16 cellular contexts compared by ENCODE assay signal in genomic region chr2:240213476-240214391, GRCh38.
DNase-seq lines count a peak whose midpoint lies in the region; ATAC-seq and TF ChIP-seq lines count a peak whose summit lies in the region.
"Had no signal": no experiment of that assay in that cellular context is flagged by ENCODE, and none has a peak within 500 bp of the region (broad histone marks: within the 10 kb centered on the region; RNA-seq: fewer than 3 reads in every experiment).

No MANE protein-coding gene starts in this region.

- H3F3A ChIP-seq in SK-N-SH (replicated peaks; ENCODE audit: insufficient read depth) = no peaks in the 10 kb centered on the region

- no peak overlapping the region for H3K4me3 ChIP-seq in SK-N-SH (ENCODE audit: low read depth in 2 of 2, low read length in 1 of 2)
- H3K4me3 ChIP-seq: lung, thoracic aorta had no signal

- no peaks in the 10 kb centered on the region for H3K9me2 ChIP-seq in SK-N-SH

- CTCF ChIA-PET in SK-N-SH (lab: Yijun Ruan, JAX) = interaction anchor here (0.8 to 2.8 kb wide), 11 partner anchors 9 to 225 kb away, joined by 3 to 9 read pairs (median 4); no protein-coding TSS in a partner anchor

- ATAC-seq in SK-N-SH treated with all-trans-retinoic acid at 6 μM for 48 hours = no peak; the same call in 2 of the 3 replicates
- ATAC-seq in HG02759 (IDR thresholded peaks at IDR 0.05; ENCODE audit: unreplicated experiment) = no peak
- no peak for ATAC-seq in stimulated activated naive CD8-positive, alpha-beta T cell treated with anti-CD3 and anti-CD28 coated beads, Interleukin-15, Interleukin-2, amounts not matched to agents 100 U/mL and 50 U/mL, for 24 hours

- no peaks in the 10 kb centered on the region for H3K27me3 ChIP-seq in SK-N-SH (ENCODE audit: insufficient read depth)

- H3K27ac ChIP-seq in SK-N-SH (ENCODE audit: low read depth in 2 of 2, low read length in 1 of 2) (no peak overlapping the region; a peak in 1 of 4 replicates), substantia nigra (ENCODE audit: low read depth, low read length, poor library complexity, severe bottlenecking) (peak overlapping the region; percentile 51)
- H3K27ac ChIP-seq: 22Rv1, thoracic aorta had no signal

- no peak for TF ChIP-seq CTCF in SK-N-SH (IDR thresholded peaks at IDR 0.05)

- H4K20me1 ChIP-seq in SK-N-SH (ENCODE audit: insufficient read depth) = no peaks in the 10 kb centered on the region

- POLR2A ChIA-PET in SK-N-SH (lab: Yijun Ruan, JAX) = interaction anchor here (0.9 kb wide), 1 partner anchor 11 kb away, joined by 3 read pairs; no protein-coding TSS in a partner anchor

- no peak overlapping the region for H3K4me2 ChIP-seq in SK-N-SH

- TF ChIP-seq EP300 in SK-N-SH (IDR thresholded peaks at IDR 0.05; ENCODE audit: borderline replicate concordance in 1 of 2, low read depth in 1 of 2, low read length in 1 of 2) = no peak

- no peaks in the 10 kb centered on the region for H3K36me3 ChIP-seq in SK-N-SH (replicated peaks in 1 of 2; ENCODE audit: control insufficient read depth in 1 of 2, insufficient read depth in 2 of 2, low read length in 1 of 2)
- H3K36me3 ChIP-seq: thoracic aorta had no signal

- no peak overlapping the region for H2AFZ ChIP-seq in SK-N-SH (ENCODE audit: low read depth)

- peaks cover 0 to 29% of the 10 kb centered on the region in 2 experiments; a peak in 1 of 4 replicates for H3K4me1 ChIP-seq in SK-N-SH (ENCODE audit: control insufficient read depth in 1 of 2, insufficient read depth in 2 of 2, low read depth in 1 of 2, low read length in 1 of 2)

- no peaks in the 10 kb centered on the region for H3K79me2 ChIP-seq in SK-N-SH (ENCODE audit: insufficient read depth)

- TF ChIP-seq RAD21 in SK-N-SH (IDR thresholded peaks at IDR 0.05; ENCODE audit: low read length) = no peak

- 35% methylated on average over 7 of the region's 22 CpGs for whole genome bisulfite sequencing in SK-N-SH (ENCODE audit: low lambda C conversion rate)

- no peak overlapping the region for H3K9ac ChIP-seq in SK-N-SH

- DNase-seq in SK-N-SH (peak; percentile 62), astrocyte of the hippocampus (ENCODE audit: low read depth, low spot score) (peak; percentile 52), medulla oblongata (ENCODE audit: extremely low spot score) (peak; percentile 69), substantia nigra (lab: John Stamatoyannopoulos, UW) (peak in 35 of 49 donors; percentile 22 to 77 (median 49)), AG08396 (ENCODE audit: low spot score) (no peak)
- no peak for DNase-seq in stimulated activated naive CD8-positive, alpha-beta T cell treated with anti-CD3 and anti-CD28 coated beads, Interleukin-15, Interleukin-2, amounts not matched to agents 100 U/mL and 50 U/mL, for 24 hours
- DNase-seq: activated CD4-positive, CD25-positive, alpha-beta regulatory T cell treated with anti-CD3 and anti-CD28 coated beads, Interleukin-2, amount 50 U/mL, for 72 hours; activated naive CD8-positive, alpha-beta T cell treated with anti-CD3 and anti-CD28 coated beads, Interleukin-2, amount 10 ng/mL, durations not matched to agents 7 days and 5 days; NCI-H226; nephron progenitor cell; stimulated activated CD4-positive, alpha-beta T cell treated with anti-CD3 and anti-CD28 coated beads, Interleukin-2, amount 100 ng/mL, for 48 hours had no signal

- no peaks in the 10 kb centered on the region for H3K9me3 ChIP-seq in SK-N-SH
- H3K9me3 ChIP-seq: thoracic aorta had no signal

TF ChIP-seq in SK-N-SH, 30 proteins besides CTCF, POLR2A, EP300 and RAD21:
- no peak for TF ChIP-seq YY1 (IDR thresholded peaks at IDR 0.05; ENCODE audit: low read depth)
- TF ChIP-seq TCF12 (IDR thresholded peaks at IDR 0.05) = no peak
- no peak for TF ChIP-seq POLR2AphosphoS5 (IDR thresholded peaks at IDR 0.05; ENCODE audit: low read depth, low read length)
- no peak for TF ChIP-seq USF1 (IDR thresholded peaks at IDR 0.05; ENCODE audit: borderline replicate concordance, low read depth)
- no peak for TF ChIP-seq SMC3 (IDR thresholded peaks at IDR 0.05; ENCODE audit: low read depth, low read length)
- TF ChIP-seq FOXJ3 (CRISPR knock-in tag; IDR thresholded peaks at IDR 0.05) = no peak
- no peak for TF ChIP-seq NFIC (IDR thresholded peaks at IDR 0.05; ENCODE audit: borderline replicate concordance)
- no peak for TF ChIP-seq JUND (IDR thresholded peaks at IDR 0.05)
- TF ChIP-seq GABPA (IDR thresholded peaks at IDR 0.05; ENCODE audit: low read depth) = no peak
- TF ChIP-seq TAF1 (IDR thresholded peaks at IDR 0.05; ENCODE audit: borderline replicate concordance, low read depth, low read length) = no peak
TF ChIP-seq in SK-N-SH: peak in this region for 0.

TF ChIP-seq in SK-N-SH treated with all-trans-retinoic acid at 6 μM for 48 hours, 23 proteins besides CTCF, POLR2A, EP300 and RAD21:
- no peak for TF ChIP-seq SNAI2 (CRISPR knock-in tag; IDR thresholded peaks at IDR 0.05)
- TF ChIP-seq ISL1 (CRISPR knock-in tag; IDR thresholded peaks at IDR 0.05) = no peak
- no peak for TF ChIP-seq ESRRG (CRISPR knock-in tag; IDR thresholded peaks at IDR 0.05)
- no peak for TF ChIP-seq TOX (CRISPR knock-in tag; IDR thresholded peaks at IDR 0.05; ENCODE audit: borderline replicate concordance)

Comparison
In these comparisons a context has a peak if more than half of its experiments do, and no peak if none do; other contexts are left out.
1. DNase-seq: peak in SK-N-SH (single experiment), astrocyte of the hippocampus (single experiment), medulla oblongata (single experiment) and substantia nigra (35 of 49); none in AG08396 (single experiment) and stimulated activated naive CD8-positive, alpha-beta T cell treated with anti-CD3 and anti-CD28 coated beads, Interleukin-15, Interleukin-2, amounts not matched to agents 100 U/mL and 50 U/mL, for 24 hours (single experiment).